Comparison of ENCODE assay signal across 20 cellular contexts in the genomic region with DNA sequence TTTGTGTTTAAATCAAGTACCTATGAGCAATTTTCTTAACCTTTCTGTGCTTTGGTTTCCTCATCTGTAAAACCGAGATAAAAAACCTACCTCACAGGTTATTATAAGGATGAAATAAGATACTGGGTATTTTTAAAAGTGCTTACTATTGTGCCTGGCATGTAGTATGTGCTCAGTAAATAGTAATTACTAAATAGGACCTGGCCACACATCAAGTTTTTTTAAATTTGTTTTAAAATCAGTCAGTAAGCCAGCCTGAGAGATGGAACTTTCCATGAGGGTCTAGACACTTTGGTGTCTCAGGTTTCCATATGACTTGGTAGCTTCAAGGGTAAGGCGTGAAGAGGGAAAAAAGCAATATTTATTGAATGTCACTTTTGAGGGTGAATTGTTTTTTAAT. TPM values are rescaled to one million over a fixed set of nuclear protein-coding genes. Genes with fewer than 3 reads are reported as not detected.
DNase-seq lines count a peak whose midpoint lies in the region; ATAC-seq, FAIRE-seq and TF ChIP-seq lines count a peak whose summit lies in the region.
"Had no signal": no experiment of that assay in that cellular context is flagged by ENCODE, and none has a peak within 500 bp of the region (broad histone marks: within the 10 kb centered on the region; RNA-seq: fewer than 3 reads in every experiment).

No MANE protein-coding gene starts in this region.

- no peak for ATAC-seq in activated CD8-positive, alpha-beta memory T cell treated with anti-CD3 and anti-CD28 coated beads, Interleukin-2, amount 10 ng/mL, durations not matched to agents 7 days and 5 days
- ATAC-seq in PC-3 = no peak; the same call in 1 of the 2 replicates
- peak; percentile 64 for ATAC-seq in stimulated activated effector memory CD8-positive, alpha-beta T cell treated with anti-CD3 and anti-CD28 coated beads, Interleukin-12 subunit alpha, Interleukin-12 subunit beta, amount 100 ng/mL, for 72 hours

- H3K9me3 ChIP-seq in HEK293 (ENCODE audit: control insufficient read depth, insufficient read depth, low read depth, low read length) = no peaks in the 10 kb centered on the region
- no peaks in the 10 kb centered on the region for H3K9me3 ChIP-seq in PC-3 (ENCODE audit: low read length)
- no peaks in the 10 kb centered on the region for H3K9me3 ChIP-seq in kidney (ENCODE audit: control insufficient read depth in 1 of 2, low read length in 2 of 2)
- H3K9me3 ChIP-seq: BE2C had no signal

- CTCF ChIA-PET in activated CD8-positive, alpha-beta memory T cell treated with anti-CD3 and anti-CD28 coated beads, Interleukin-2, amount 10 ng/mL, durations not matched to agents 7 days and 5 days (lab: Charles Lee) = interaction anchor here (0.9 kb wide), 1 partner anchor 150 kb away, joined by 3 read pairs; no protein-coding TSS in a partner anchor
- CTCF ChIA-PET in HEK293 (lab: Yijun Ruan, JAX) (interaction anchor here (0.6 to 1.4 kb wide), 2 partner anchors 125 to 607 kb away, joined by 3 to 4 read pairs; no protein-coding TSS in a partner anchor), PC-3 (lab: Charles Lee) (no interaction called here)

- no peaks in the 10 kb centered on the region for H3K36me3 ChIP-seq in HEK293 (ENCODE audit: control insufficient read depth in 2 of 2, insufficient read depth in 1 of 2, low read length in 2 of 2)
- no peaks in the 10 kb centered on the region for H3K36me3 ChIP-seq in PC-3 (ENCODE audit: low read depth, low read length)
- no peaks in the 10 kb centered on the region for H3K36me3 ChIP-seq in kidney (ENCODE audit: control insufficient read depth in 1 of 2, insufficient read depth in 2 of 2, low read length in 2 of 2)
- H3K36me3 ChIP-seq: BE2C had no signal

- H3K4me2 ChIP-seq in PC-3 (ENCODE audit: low read length) = peak overlapping the region; percentile 52

- H3K9me3 Mint-ChIP-seq in activated CD8-positive, alpha-beta memory T cell treated with anti-CD3 and anti-CD28 coated beads, Interleukin-2, amount 10 ng/mL, durations not matched to agents 7 days and 5 days (ENCODE audit: low read depth) = no peaks in the 10 kb centered on the region
- no peaks in the 10 kb centered on the region for H3K9me3 Mint-ChIP-seq in stimulated activated effector memory CD8-positive, alpha-beta T cell treated with anti-CD3 and anti-CD28 coated beads, Interleukin-12 subunit alpha, Interleukin-12 subunit beta, amount 100 ng/mL, for 72 hours

- H3K27me3 Mint-ChIP-seq in activated CD8-positive, alpha-beta memory T cell treated with anti-CD3 and anti-CD28 coated beads, Interleukin-2, amount 10 ng/mL, durations not matched to agents 7 days and 5 days = peaks cover 58% of the 10 kb centered on the region

- H3K27ac Mint-ChIP-seq in activated CD8-positive, alpha-beta memory T cell treated with anti-CD3 and anti-CD28 coated beads, Interleukin-2, amount 10 ng/mL, durations not matched to agents 7 days and 5 days = no peak overlapping the region
- peak overlapping the region; percentile 88 for H3K27ac Mint-ChIP-seq in stimulated activated effector memory CD8-positive, alpha-beta T cell treated with anti-CD3 and anti-CD28 coated beads, Interleukin-12 subunit alpha, Interleukin-12 subunit beta, amount 100 ng/mL, for 72 hours

- no peaks in the 10 kb centered on the region for H4K20me1 ChIP-seq in PC-3 (ENCODE audit: low read length)

- H3K4me3 ChIP-seq in HEK293 (ENCODE audit: low read depth, low read length) (no peak overlapping the region), PC-3 (ENCODE audit: low read length) (no peak overlapping the region), kidney (ENCODE audit: low read length in 2 of 2) (no peak overlapping the region)

- POLR2A ChIA-PET in HEK293 (lab: Yijun Ruan, JAX) = no interaction called here
- POLR2A ChIA-PET in PC-3 (lab: Charles Lee; ENCODE audit: unreplicated experiment) = no interaction called here

- H3K9ac ChIP-seq in PC-3 (ENCODE audit: low read length) = 0 out of 2 replicates have a peak overlapping the region, but pooled peaks have one; percentile 10
- H3K9ac ChIP-seq in kidney (ENCODE audit: low read length in 2 of 2) = no peak overlapping the region

- no peaks in the 10 kb centered on the region for H3K9me2 ChIP-seq in PC-3 (replicated peaks; ENCODE audit: low read length)

- H3K36me3 Mint-ChIP-seq in activated CD8-positive, alpha-beta memory T cell treated with anti-CD3 and anti-CD28 coated beads, Interleukin-2, amount 10 ng/mL, durations not matched to agents 7 days and 5 days = peaks cover 9% of the 10 kb centered on the region
- no peaks in the 10 kb centered on the region for H3K36me3 Mint-ChIP-seq in stimulated activated effector memory CD8-positive, alpha-beta T cell treated with anti-CD3 and anti-CD28 coated beads, Interleukin-12 subunit alpha, Interleukin-12 subunit beta, amount 100 ng/mL, for 72 hours

- no peak overlapping the region for H2AFZ ChIP-seq in PC-3 (ENCODE audit: low read length)

- FAIRE-seq in kidney (lab: Jason Lieb, UNC) = no peak
- FAIRE-seq: D721Med had no signal

- peak; percentile 25 for DNase-seq in activated CD8-positive, alpha-beta memory T cell treated with anti-CD3 and anti-CD28 coated beads, Interleukin-2, amount 10 ng/mL, durations not matched to agents 7 days and 5 days
- no peak for DNase-seq in activated CD8-positive, alpha-beta memory T cell treated with anti-CD3 and anti-CD28 coated beads for 24 hours
- peak; percentile 74 for DNase-seq in PC-3
- no peak for DNase-seq in stimulated activated effector memory CD8-positive, alpha-beta T cell treated with anti-CD3 and anti-CD28 coated beads, Interleukin-12 subunit alpha, Interleukin-12 subunit beta, amount 100 ng/mL, for 72 hours (ENCODE audit: low spot score in 2 of 2)
- no peak for DNase-seq in kidney
- DNase-seq in SHP77 (lab: John Stamatoyannopoulos, UW) = no peak
- DNase-seq: BE2C, DMS53, GDM1, Karpas-422, MV-4-11, NCI-H1105 treated with DMSO at 0.1 percent for 48 hours, NCI-H2029 treated with DMSO at 0.1 percent for 48 hours, NCI-H226, NCI-H510A treated with DMSO at 0.1 percent for 48 hours, NCI-H774, OCI-M1, Right ventricle myocardium superior had no signal

- intact Hi-C loops in PC-3 (cut with micrococcal nuclease) (no loop called here), kidney (cut with DNase I) (no loop called here)

- BruUV-seq in PC-3 (replicated peaks; lab: Mats Ljungman, UMichigan) = no TSS peak

- H3K4me1 ChIP-seq in HEK293 (ENCODE audit: control insufficient read depth, insufficient read depth, low read length) = peaks cover 9% of the 10 kb centered on the region
- H3K4me1 ChIP-seq in PC-3 (ENCODE audit: insufficient read depth, low read length) = peaks cover 49% of the 10 kb centered on the region
- H3K4me1 ChIP-seq in kidney (ENCODE audit: control insufficient read depth in 1 of 2, insufficient read depth in 1 of 2, low read depth in 1 of 2, low read length in 2 of 2) = peaks cover 4 to 10% of the 10 kb centered on the region in 2 donors

- no peaks in the 10 kb centered on the region for H3K79me2 ChIP-seq in PC-3 (ENCODE audit: low read length)

- H3K27ac ChIP-seq in HEK293 (ENCODE audit: extremely low read depth, low read depth, low read length) = no peak overlapping the region
- H3K27ac ChIP-seq in PC-3 (ENCODE audit: low read length) = peak overlapping the region; percentile 75
- no peak overlapping the region for H3K27ac ChIP-seq in kidney (ENCODE audit: low read depth in 2 of 2, low read length in 2 of 2)

- H3K27me3 ChIP-seq in PC-3 (ENCODE audit: low read length) = peaks cover 26% of the 10 kb centered on the region

- H3F3A ChIP-seq in PC-3 (ENCODE audit: low read length, unreplicated experiment) = peaks cover 7% of the 10 kb centered on the region

- TF ChIP-seq CTCF in HEK293 (tag by site-specific recombination; IDR thresholded peaks at IDR 0.05) (no peak), PC-3 (conservative IDR thresholded peaks at IDR 0.05; ENCODE audit: low read depth, low read length) (no peak), kidney (IDR thresholded peaks at IDR 0.05; ENCODE audit: borderline replicate concordance, extremely low read depth, insufficient read depth) (no peak)

- no peak overlapping the region for H3K4me3 Mint-ChIP-seq in activated CD8-positive, alpha-beta memory T cell treated with anti-CD3 and anti-CD28 coated beads, Interleukin-2, amount 10 ng/mL, durations not matched to agents 7 days and 5 days
- peak overlapping the region; percentile 44 for H3K4me3 Mint-ChIP-seq in stimulated activated effector memory CD8-positive, alpha-beta T cell treated with anti-CD3 and anti-CD28 coated beads, Interleukin-12 subunit alpha, Interleukin-12 subunit beta, amount 100 ng/mL, for 72 hours

- H3K4me1 Mint-ChIP-seq in activated CD8-positive, alpha-beta memory T cell treated with anti-CD3 and anti-CD28 coated beads, Interleukin-2, amount 10 ng/mL, durations not matched to agents 7 days and 5 days = peaks cover 33% of the 10 kb centered on the region
- peaks cover 42% of the 10 kb centered on the region for H3K4me1 Mint-ChIP-seq in stimulated activated effector memory CD8-positive, alpha-beta T cell treated with anti-CD3 and anti-CD28 coated beads, Interleukin-12 subunit alpha, Interleukin-12 subunit beta, amount 100 ng/mL, for 72 hours

TF ChIP-seq in HEK293, 187 proteins besides CTCF, POLR2A, EP300 and RAD21 (continues in another document):
- TF ChIP-seq ZNF664 (tag by site-specific recombination; IDR thresholded peaks at IDR 0.05) = peak; percentile 94
- TF ChIP-seq ZNF423 (tag by site-specific recombination; IDR thresholded peaks at IDR 0.05) = no peak

RNA-seq across cellular contexts. Expression of a gene that starts 7.0 kb away (rescaled TPM):
- 10 to 100 TPM; 21.3 to 36.5 TPM for total RNA-seq in activated CD8-positive, alpha-beta memory T cell treated with anti-CD3 and anti-CD28 coated beads, Interleukin-2, amount 10 ng/mL, durations not matched to agents 7 days and 5 days
- total RNA-seq in PC-3 (2014; rRNA removed) = 275 and 335 TPM in 2 replicates
- total RNA-seq in kidney = 12.8 TPM
- polyA plus RNA-seq in kidney (ENCODE audit: insufficient read depth, low read depth, low replicate concordance) = 14.6 TPM

Comparison
In these comparisons a context has a peak if more than half of its experiments do, and no peak if none do; other contexts are left out.
1. DNase-seq: peak in activated CD8-positive, alpha-beta memory T cell treated with anti-CD3 and anti-CD28 coated beads, Interleukin-2, amount 10 ng/mL, durations not matched to agents 7 days and 5 days (single experiment) and PC-3 (single experiment); none in activated CD8-positive, alpha-beta memory T cell treated with anti-CD3 and anti-CD28 coated beads for 24 hours (single experiment), stimulated activated effector memory CD8-positive, alpha-beta T cell treated with anti-CD3 and anti-CD28 coated beads, Interleukin-12 subunit alpha, Interleukin-12 subunit beta, amount 100 ng/mL, for 72 hours (0 of 2), kidney (single experiment) and SHP77 (0 of 2).